ENCODE assay signal across 1 cellular context in the genomic region with DNA sequence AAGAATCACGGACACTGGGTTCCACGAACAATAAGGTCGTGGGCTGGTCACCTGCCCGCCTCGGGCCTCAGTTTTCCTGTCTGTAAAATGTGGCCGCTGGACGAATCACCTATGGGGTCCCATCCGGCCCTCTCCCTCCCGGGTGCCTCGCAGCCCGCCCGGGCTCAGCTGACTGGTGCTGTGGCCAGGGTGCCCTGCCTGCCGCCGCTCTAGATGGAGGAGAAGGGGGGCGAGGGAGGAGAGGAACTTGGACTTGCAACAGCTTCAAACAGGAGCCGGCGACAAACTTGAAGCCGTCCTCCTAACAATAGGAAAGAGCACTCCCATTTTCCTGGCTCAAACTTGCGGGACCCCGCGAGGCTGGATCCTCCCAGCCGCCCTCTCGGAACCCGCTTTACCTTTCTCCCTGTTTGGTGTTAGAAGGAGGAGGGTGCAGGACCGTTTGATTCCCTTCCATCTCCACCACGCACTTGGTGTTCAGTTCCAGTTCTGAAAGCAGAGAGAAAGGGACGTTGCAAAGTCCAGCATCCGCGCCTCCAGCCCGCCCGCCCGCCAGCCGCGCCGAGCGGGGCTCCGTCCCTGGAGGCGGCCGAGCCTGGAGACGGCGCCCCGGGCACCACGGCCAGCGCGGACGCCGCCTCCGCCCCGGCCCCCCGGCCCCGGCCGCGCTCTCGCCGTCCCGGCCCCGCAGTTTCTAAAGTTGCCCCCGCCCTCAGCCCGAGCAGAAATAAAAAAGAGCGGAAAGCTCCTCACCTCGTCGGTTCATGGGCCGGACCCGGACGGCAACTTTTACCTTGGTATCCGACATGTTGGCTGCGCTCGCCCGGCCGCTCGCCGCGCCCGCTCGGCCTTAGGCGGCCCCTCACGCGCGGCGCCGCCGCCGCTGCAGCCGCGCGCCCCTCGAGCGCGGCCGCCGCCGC.
TF ChIP-seq lines count a peak whose summit lies in the region.

No MANE protein-coding gene starts in this region.

TF ChIP-seq in HepG2, 621 proteins besides CTCF, POLR2A, EP300 and RAD21 (continued from another document and continues in another):
- TF ChIP-seq ZBTB8A (CRISPR knock-in tag; IDR thresholded peaks at IDR 0.05; ENCODE audit: borderline replicate concordance, low read depth): no peak
- TF ChIP-seq, protein P1, sequence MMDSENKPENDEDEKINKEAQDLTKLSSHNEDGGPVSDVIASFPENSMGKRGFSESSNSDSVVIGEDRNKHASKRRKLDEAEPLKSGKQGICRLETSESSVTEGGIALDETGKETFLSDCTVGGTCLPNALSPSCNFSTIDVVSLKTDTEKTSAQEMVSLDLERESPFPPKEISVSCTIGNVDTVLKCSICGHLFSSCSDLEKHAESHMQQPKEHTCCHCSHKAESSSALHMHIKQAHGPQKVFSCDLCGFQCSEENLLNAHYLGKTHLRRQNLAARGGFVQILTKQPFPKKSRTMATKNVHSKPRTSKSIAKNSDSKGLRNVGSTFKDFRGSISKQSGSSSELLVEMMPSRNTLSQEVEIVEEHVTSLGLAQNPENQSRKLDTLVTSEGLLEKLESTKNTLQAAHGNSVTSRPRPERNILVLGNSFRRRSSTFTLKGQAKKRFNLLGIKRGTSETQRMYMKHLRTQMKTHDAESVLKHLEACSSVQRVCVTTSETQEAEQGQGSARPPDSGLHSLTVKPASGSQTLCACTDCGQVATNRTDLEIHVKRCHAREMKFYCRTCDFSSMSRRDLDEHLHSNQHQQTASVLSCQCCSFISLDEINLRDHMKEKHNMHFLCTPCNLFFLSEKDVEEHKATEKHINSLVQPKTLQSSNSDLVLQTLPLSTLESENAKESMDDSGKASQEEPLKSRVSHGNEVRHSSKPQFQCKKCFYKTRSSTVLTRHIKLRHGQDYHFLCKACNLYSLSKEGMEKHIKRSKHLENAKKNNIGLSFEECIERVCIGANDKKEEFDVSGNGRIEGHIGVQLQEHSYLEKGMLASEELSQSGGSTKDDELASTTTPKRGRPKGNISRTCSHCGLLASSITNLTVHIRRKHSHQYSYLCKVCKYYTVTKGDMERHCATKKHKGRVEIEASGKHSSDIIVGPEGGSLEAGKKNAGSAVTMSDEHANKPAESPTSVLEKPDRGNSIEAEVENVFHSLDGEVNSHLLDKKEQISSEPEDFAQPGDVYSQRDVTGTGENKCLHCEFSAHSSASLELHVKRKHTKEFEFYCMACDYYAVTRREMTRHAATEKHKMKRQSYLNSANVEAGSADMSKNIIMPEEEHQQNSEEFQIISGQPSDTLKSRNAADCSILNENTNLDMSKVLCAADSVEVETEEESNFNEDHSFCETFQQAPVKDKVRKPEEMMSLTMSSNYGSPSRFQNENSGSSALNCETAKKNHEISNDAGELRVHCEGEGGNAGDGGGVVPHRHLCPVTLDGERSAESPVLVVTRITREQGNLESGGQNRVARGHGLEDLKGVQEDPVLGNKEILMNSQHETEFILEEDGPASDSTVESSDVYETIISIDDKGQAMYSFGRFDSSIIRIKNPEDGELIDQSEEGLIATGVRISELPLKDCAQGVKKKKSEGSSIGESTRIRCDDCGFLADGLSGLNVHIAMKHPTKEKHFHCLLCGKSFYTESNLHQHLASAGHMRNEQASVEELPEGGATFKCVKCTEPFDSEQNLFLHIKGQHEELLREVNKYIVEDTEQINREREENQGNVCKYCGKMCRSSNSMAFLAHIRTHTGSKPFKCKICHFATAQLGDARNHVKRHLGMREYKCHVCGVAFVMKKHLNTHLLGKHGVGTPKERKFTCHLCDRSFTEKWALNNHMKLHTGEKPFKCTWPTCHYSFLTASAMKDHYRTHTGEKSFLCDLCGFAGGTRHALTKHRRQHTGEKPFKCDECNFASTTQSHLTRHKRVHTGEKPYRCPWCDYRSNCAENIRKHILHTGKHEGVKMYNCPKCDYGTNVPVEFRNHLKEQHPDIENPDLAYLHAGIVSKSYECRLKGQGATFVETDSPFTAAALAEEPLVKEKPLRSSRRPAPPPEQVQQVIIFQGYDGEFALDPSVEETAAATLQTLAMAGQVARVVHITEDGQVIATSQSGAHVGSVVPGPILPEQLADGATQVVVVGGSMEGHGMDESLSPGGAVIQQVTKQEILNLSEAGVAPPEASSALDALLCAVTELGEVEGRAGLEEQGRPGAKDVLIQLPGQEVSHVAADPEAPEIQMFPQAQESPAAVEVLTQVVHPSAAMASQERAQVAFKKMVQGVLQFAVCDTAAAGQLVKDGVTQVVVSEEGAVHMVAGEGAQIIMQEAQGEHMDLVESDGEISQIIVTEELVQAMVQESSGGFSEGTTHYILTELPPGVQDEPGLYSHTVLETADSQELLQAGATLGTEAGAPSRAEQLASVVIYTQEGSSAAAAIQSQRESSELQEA (CRISPR knock-in tag; IDR thresholded peaks at IDR 0.05; ENCODE audit: not compliant biosample characterization): no peak
- no peak for TF ChIP-seq ZNF430 (CRISPR knock-in tag; IDR thresholded peaks at IDR 0.05)
- TF ChIP-seq MZF1 (CRISPR knock-in tag; IDR thresholded peaks at IDR 0.05; ENCODE audit: borderline replicate concordance): no peak
- TF ChIP-seq RARG (CRISPR knock-in tag; IDR thresholded peaks at IDR 0.05; ENCODE audit: low read depth): no peak
- TF ChIP-seq ZNF850 (CRISPR knock-in tag; conservative IDR thresholded peaks at IDR 0.05): no peak
- no peak for TF ChIP-seq NCOA5 (CRISPR knock-in tag; IDR thresholded peaks at IDR 0.05)
- no peak for TF ChIP-seq SMARCE1 (IDR thresholded peaks at IDR 0.05; ENCODE audit: borderline replicate concordance)
- peak; percentile 68 for TF ChIP-seq ZNF772 (CRISPR knock-in tag; IDR thresholded peaks at IDR 0.05)
- no peak for TF ChIP-seq SMYD3 (CRISPR knock-in tag; IDR thresholded peaks at IDR 0.05)
- no peak for TF ChIP-seq ZNF644 (CRISPR knock-in tag; IDR thresholded peaks at IDR 0.05; ENCODE audit: low read depth)
- 0 out of 2 replicates have a peak, but pooled peaks have one; percentile 52 for TF ChIP-seq ZNF782 (CRISPR knock-in tag; IDR thresholded peaks at IDR 0.05; ENCODE audit: borderline replicate concordance)
- no peak for TF ChIP-seq PRPF4 (IDR thresholded peaks at IDR 0.05; ENCODE audit: low read depth, low read length, poor library complexity, severe bottlenecking)
- no peak for TF ChIP-seq MTERF4 (CRISPR knock-in tag; IDR thresholded peaks at IDR 0.05)
- 0 out of 2 replicates have a peak, but pooled peaks have one; percentile 68 for TF ChIP-seq FIP1L1 (IDR thresholded peaks at IDR 0.05; ENCODE audit: borderline replicate concordance, insufficient read depth, low read depth, low read length)
- TF ChIP-seq, protein P2, sequence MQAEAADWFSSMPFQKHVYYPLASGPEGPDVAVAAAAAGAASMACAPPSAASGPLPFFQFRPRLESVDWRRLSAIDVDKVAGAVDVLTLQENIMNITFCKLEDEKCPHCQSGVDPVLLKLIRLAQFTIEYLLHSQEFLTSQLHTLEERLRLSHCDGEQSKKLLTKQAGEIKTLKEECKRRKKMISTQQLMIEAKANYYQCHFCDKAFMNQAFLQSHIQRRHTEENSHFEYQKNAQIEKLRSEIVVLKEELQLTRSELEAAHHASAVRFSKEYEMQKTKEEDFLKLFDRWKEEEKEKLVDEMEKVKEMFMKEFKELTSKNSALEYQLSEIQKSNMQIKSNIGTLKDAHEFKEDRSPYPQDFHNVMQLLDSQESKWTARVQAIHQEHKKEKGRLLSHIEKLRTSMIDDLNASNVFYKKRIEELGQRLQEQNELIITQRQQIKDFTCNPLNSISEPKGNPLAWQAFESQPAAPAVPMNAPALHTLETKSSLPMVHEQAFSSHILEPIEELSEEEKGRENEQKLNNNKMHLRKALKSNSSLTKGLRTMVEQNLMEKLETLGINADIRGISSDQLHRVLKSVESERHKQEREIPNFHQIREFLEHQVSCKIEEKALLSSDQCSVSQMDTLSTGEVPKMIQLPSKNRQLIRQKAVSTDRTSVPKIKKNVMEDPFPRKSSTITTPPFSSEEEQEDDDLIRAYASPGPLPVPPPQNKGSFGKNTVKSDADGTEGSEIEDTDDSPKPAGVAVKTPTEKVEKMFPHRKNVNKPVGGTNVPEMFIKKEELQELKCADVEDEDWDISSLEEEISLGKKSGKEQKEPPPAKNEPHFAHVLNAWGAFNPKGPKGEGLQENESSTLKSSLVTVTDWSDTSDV (CRISPR knock-in tag; IDR thresholded peaks at IDR 0.05): 0 out of 2 replicates have a peak, but pooled peaks have one; percentile 31
- TF ChIP-seq, protein P3, sequence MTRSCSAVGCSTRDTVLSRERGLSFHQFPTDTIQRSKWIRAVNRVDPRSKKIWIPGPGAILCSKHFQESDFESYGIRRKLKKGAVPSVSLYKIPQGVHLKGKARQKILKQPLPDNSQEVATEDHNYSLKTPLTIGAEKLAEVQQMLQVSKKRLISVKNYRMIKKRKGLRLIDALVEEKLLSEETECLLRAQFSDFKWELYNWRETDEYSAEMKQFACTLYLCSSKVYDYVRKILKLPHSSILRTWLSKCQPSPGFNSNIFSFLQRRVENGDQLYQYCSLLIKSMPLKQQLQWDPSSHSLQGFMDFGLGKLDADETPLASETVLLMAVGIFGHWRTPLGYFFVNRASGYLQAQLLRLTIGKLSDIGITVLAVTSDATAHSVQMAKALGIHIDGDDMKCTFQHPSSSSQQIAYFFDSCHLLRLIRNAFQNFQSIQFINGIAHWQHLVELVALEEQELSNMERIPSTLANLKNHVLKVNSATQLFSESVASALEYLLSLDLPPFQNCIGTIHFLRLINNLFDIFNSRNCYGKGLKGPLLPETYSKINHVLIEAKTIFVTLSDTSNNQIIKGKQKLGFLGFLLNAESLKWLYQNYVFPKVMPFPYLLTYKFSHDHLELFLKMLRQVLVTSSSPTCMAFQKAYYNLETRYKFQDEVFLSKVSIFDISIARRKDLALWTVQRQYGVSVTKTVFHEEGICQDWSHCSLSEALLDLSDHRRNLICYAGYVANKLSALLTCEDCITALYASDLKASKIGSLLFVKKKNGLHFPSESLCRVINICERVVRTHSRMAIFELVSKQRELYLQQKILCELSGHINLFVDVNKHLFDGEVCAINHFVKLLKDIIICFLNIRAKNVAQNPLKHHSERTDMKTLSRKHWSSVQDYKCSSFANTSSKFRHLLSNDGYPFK (CRISPR knock-in tag; IDR thresholded peaks at IDR 0.05; ENCODE audit: borderline replicate concordance): peak; percentile 37; the same call in 1 of the 2 replicates
- TF ChIP-seq ZNF207 (IDR thresholded peaks at IDR 0.05; ENCODE audit: borderline replicate concordance): no peak
- TF ChIP-seq NCOA1 (CRISPR knock-in tag; IDR thresholded peaks at IDR 0.05): peak; percentile 28; the same call in 1 of the 2 replicates
- no peak for TF ChIP-seq CC2D1A (CRISPR knock-in tag; IDR thresholded peaks at IDR 0.05)
- peak; percentile 85 for TF ChIP-seq ASH2L (IDR thresholded peaks at IDR 0.05; ENCODE audit: insufficient read length, low read depth, low read length)
- TF ChIP-seq, protein P4, sequence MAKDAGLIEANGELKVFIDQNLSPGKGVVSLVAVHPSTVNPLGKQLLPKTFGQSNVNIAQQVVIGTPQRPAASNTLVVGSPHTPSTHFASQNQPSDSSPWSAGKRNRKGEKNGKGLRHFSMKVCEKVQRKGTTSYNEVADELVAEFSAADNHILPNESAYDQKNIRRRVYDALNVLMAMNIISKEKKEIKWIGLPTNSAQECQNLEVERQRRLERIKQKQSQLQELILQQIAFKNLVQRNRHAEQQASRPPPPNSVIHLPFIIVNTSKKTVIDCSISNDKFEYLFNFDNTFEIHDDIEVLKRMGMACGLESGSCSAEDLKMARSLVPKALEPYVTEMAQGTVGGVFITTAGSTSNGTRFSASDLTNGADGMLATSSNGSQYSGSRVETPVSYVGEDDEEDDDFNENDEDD (CRISPR knock-in tag; IDR thresholded peaks at IDR 0.05; ENCODE audit: borderline replicate concordance): no peak
- TF ChIP-seq ZC3H13 (CRISPR knock-in tag; IDR thresholded peaks at IDR 0.05): no peak
- TF ChIP-seq, protein P5, sequence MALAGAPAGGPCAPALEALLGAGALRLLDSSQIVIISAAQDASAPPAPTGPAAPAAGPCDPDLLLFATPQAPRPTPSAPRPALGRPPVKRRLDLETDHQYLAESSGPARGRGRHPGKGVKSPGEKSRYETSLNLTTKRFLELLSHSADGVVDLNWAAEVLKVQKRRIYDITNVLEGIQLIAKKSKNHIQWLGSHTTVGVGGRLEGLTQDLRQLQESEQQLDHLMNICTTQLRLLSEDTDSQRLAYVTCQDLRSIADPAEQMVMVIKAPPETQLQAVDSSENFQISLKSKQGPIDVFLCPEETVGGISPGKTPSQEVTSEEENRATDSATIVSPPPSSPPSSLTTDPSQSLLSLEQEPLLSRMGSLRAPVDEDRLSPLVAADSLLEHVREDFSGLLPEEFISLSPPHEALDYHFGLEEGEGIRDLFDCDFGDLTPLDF (CRISPR knock-in tag; IDR thresholded peaks at IDR 0.05): no peak
- 0 out of 2 replicates have a peak, but pooled peaks have one; percentile 39 for TF ChIP-seq TEF (CRISPR knock-in tag; IDR thresholded peaks at IDR 0.05)
- TF ChIP-seq CHD2 (IDR thresholded peaks at IDR 0.05; ENCODE audit: low read depth, low read length): no peak
- no peak for TF ChIP-seq NR2F2 (IDR thresholded peaks at IDR 0.05; ENCODE audit: borderline replicate concordance, low read depth)
- peak; percentile 88 for TF ChIP-seq FOXC1 (CRISPR knock-in tag; IDR thresholded peaks at IDR 0.05; ENCODE audit: borderline replicate concordance)
- no peak for TF ChIP-seq ZFAT (CRISPR knock-in tag; conservative IDR thresholded peaks at IDR 0.05)
- 0 out of 2 replicates have a peak, but pooled peaks have one; percentile 54 for TF ChIP-seq ZNF441 (CRISPR knock-in tag; IDR thresholded peaks at IDR 0.05; ENCODE audit: borderline replicate concordance)
- peak; percentile 46 for TF ChIP-seq HNRNPLL (IDR thresholded peaks at IDR 0.05; ENCODE audit: low read depth, low read length, poor library complexity, severe bottlenecking)
- no peak for TF ChIP-seq ZNF616 (CRISPR knock-in tag; IDR thresholded peaks at IDR 0.05; ENCODE audit: low read depth)
